8 cellular contexts compared by ENCODE assay signal in genomic region chr1:147890177-147890790, GRCh38. TPM values are rescaled to one million over a fixed set of nuclear protein-coding genes. Genes with fewer than 3 reads are reported as not detected.
A peak's percentile ranks its signal among the peaks of the same experiment; 100 is the strongest.
DNase-seq lines count a peak whose midpoint lies in the region; ATAC-seq and TF ChIP-seq lines count a peak whose summit lies in the region.

No MANE protein-coding gene starts in this region.

- H3K27ac ChIP-seq in KMS-11 (no peak overlapping the region), smooth muscle cell (ENCODE audit: low read depth) (no peak overlapping the region)

- H3K9ac ChIP-seq in KMS-11 (no peak overlapping the region), smooth muscle cell (ENCODE audit: low read depth) (no peak overlapping the region)

- H3K79me2 ChIP-seq in KMS-11 (ENCODE audit: insufficient read depth, low read depth), result no peaks in the 10 kb centered on the region
- no peaks in the 10 kb centered on the region for H3K79me2 ChIP-seq in smooth muscle cell (ENCODE audit: low read depth)

- WGBS in smooth muscle cell (ENCODE audit: low lambda C conversion rate), result 3% methylated on average over 12 of the region's 12 CpGs

- intact Hi-C loops in left ventricle myocardium superior (cut with micrococcal nuclease), result loop anchor here (2.0 to 10.0 kb wide), 3 partner anchors 167 to 395 kb away; no protein-coding TSS in a partner anchor

- no peaks in the 10 kb centered on the region for H3F3A ChIP-seq in smooth muscle cell (ENCODE audit: low read depth)

- no peaks in the 10 kb centered on the region for H3K9me3 Mint-ChIP-seq in activated naive CD4-positive, alpha-beta T cell treated with anti-CD3 and anti-CD28 coated beads, Interleukin-2, amount 50 U/mL, for 72 hours

- H3K36me3 Mint-ChIP-seq in activated naive CD4-positive, alpha-beta T cell treated with anti-CD3 and anti-CD28 coated beads, Interleukin-2, amount 50 U/mL, for 72 hours, result no peaks in the 10 kb centered on the region

- H2AFZ ChIP-seq in KMS-11 (ENCODE audit: low read depth) (no peak overlapping the region), smooth muscle cell (ENCODE audit: low read depth) (no peak overlapping the region)

- H4K20me1 ChIP-seq in KMS-11 (ENCODE audit: insufficient read depth) (no peaks in the 10 kb centered on the region), smooth muscle cell (ENCODE audit: low read depth) (no peaks in the 10 kb centered on the region)

- ATAC-seq in SK-N-SH treated with all-trans-retinoic acid at 6 μM for 48 hours, result peak; percentile 92
- peak; percentile 93 to 96 for ATAC-seq in activated naive CD4-positive, alpha-beta T cell treated with anti-CD3 and anti-CD28 coated beads, Interleukin-2, amount 50 U/mL, for 72 hours
- peak; percentile 91 for ATAC-seq in left ventricle myocardium superior
- no peak for ATAC-seq in GM21423 (IDR thresholded peaks at IDR 0.05; ENCODE audit: unreplicated experiment)

- H3K27me3 ChIP-seq in KMS-11 (ENCODE audit: insufficient read depth, low read depth) (no peaks in the 10 kb centered on the region), smooth muscle cell (ENCODE audit: low read depth) (no peaks in the 10 kb centered on the region)

- H3K36me3 ChIP-seq in KMS-11 (ENCODE audit: insufficient read depth) (no peaks in the 10 kb centered on the region), smooth muscle cell (ENCODE audit: low read depth) (no peaks in the 10 kb centered on the region)

- H3K4me2 ChIP-seq in KMS-11 (no peak overlapping the region), smooth muscle cell (no peak overlapping the region)

- H3K4me1 ChIP-seq in KMS-11 (ENCODE audit: low read depth, poor library complexity, severe bottlenecking) (no peaks in the 10 kb centered on the region), smooth muscle cell (ENCODE audit: low read depth) (no peaks in the 10 kb centered on the region)

- TF ChIP-seq CTCF in KMS-11 (conservative IDR thresholded peaks at IDR 0.05; ENCODE audit: low read depth, low read length), result peak; percentile 73
- TF ChIP-seq CTCF in smooth muscle cell (IDR thresholded peaks at IDR 0.05; ENCODE audit: borderline replicate concordance, insufficient read depth, poor library complexity, severe bottlenecking), result peak; percentile 90

- no peak overlapping the region for H3K4me3 ChIP-seq in KMS-11 (IDR thresholded peaks at IDR 0.05; ENCODE audit: insufficient read depth, low read depth, low read length)
- no peak overlapping the region for H3K4me3 ChIP-seq in smooth muscle cell

- no peaks in the 10 kb centered on the region for H3K9me3 ChIP-seq in smooth muscle cell (replicated peaks; ENCODE audit: low read depth)

- DNase-seq in activated gamma-delta T cell treated with Interleukin-2 at 50 U/mL for 16 hours (peak; percentile 42), activated gamma-delta T cell (lab: John Stamatoyannopoulos, UW) (no peak), left ventricle myocardium superior (peak; percentile 84), smooth muscle cell (lab: John Stamatoyannopoulos, UW; ENCODE audit: unreplicated experiment) (peak; percentile 33)
- peak in 1 of 2 donors; percentile 74 for DNase-seq in activated naive CD4-positive, alpha-beta T cell treated with anti-CD3 and anti-CD28 coated beads, Interleukin-2, amount 50 U/mL, for 72 hours (ENCODE audit: low spot score in 2 of 2)

- no peak overlapping the region for H3K27ac Mint-ChIP-seq in activated naive CD4-positive, alpha-beta T cell treated with anti-CD3 and anti-CD28 coated beads, Interleukin-2, amount 50 U/mL, for 72 hours

TF ChIP-seq in SK-N-SH treated with all-trans-retinoic acid at 6 μM for 48 hours, 23 proteins besides CTCF, POLR2A, EP300 and RAD21 (continues in another document):
- TF ChIP-seq OSR1 (CRISPR knock-in tag; IDR thresholded peaks at IDR 0.05) (no peak), ZC3H10 (CRISPR knock-in tag; IDR thresholded peaks at IDR 0.05) (no peak), CSRNP3 (CRISPR knock-in tag; IDR thresholded peaks at IDR 0.05) (no peak), ARNTL (CRISPR knock-in tag; IDR thresholded peaks at IDR 0.05; ENCODE audit: borderline replicate concordance, low read depth) (no peak), ISL1 (CRISPR knock-in tag; IDR thresholded peaks at IDR 0.05) (no peak), ZFP3 (CRISPR knock-in tag; IDR thresholded peaks at IDR 0.05) (no peak), RARB (CRISPR knock-in tag; IDR thresholded peaks at IDR 0.05) (no peak), CREB5 (CRISPR knock-in tag; IDR thresholded peaks at IDR 0.05; ENCODE audit: low read depth) (no peak), PATZ1 (CRISPR knock-in tag; IDR thresholded peaks at IDR 0.05; ENCODE audit: borderline replicate concordance) (no peak), TCF4 (CRISPR knock-in tag; IDR thresholded peaks at IDR 0.05; ENCODE audit: borderline replicate concordance) (no peak), ZNF8 (CRISPR knock-in tag; IDR thresholded peaks at IDR 0.05) (no peak), PPARA (CRISPR knock-in tag; IDR thresholded peaks at IDR 0.05; ENCODE audit: borderline replicate concordance) (no peak), SNAI2 (CRISPR knock-in tag; IDR thresholded peaks at IDR 0.05) (no peak), TOX (CRISPR knock-in tag; IDR thresholded peaks at IDR 0.05; ENCODE audit: borderline replicate concordance) (no peak), ZNF70 (CRISPR knock-in tag; IDR thresholded peaks at IDR 0.05) (no peak), TSHZ2 (CRISPR knock-in tag; IDR thresholded peaks at IDR 0.05) (no peak)

RNA-seq across cellular contexts. Expression of gene GJA8, which starts 12.3 kb away (rescaled TPM):
- not detected for total RNA-seq in activated naive CD4-positive, alpha-beta T cell treated with anti-CD3 and anti-CD28 coated beads, Interleukin-2, amount 50 U/mL, for 72 hours
- total RNA-seq in left ventricle myocardium superior, result not detected
- not detected in 2 replicates for total RNA-seq in smooth muscle cell
- not detected in 2 replicates for polyA plus RNA-seq in smooth muscle cell

RNA-seq across cellular contexts. Expression of gene GPR89B, which starts 37.9 kb away (rescaled TPM):
- 10 to 100 TPM; 16.6 to 20.2 TPM for total RNA-seq in activated naive CD4-positive, alpha-beta T cell treated with anti-CD3 and anti-CD28 coated beads, Interleukin-2, amount 50 U/mL, for 72 hours
- 6.0 TPM for total RNA-seq in left ventricle myocardium superior
- total RNA-seq in smooth muscle cell, result 28.6 and 31.3 TPM in 2 replicates
- polyA plus RNA-seq in smooth muscle cell, result 10.8 and 15.6 TPM in 2 replicates
